Comparison of ENCODE assay signal across 1 cellular context in genomic region chr1:224880593-224881307, GRCh38.
TF ChIP-seq lines count a peak whose summit lies in the region.

No MANE protein-coding gene starts in this region.

TF ChIP-seq in HepG2, 621 proteins besides CTCF, POLR2A, EP300 and RAD21:
- peak; percentile 86 for TF ChIP-seq PRDM15 (CRISPR knock-in tag; IDR thresholded peaks at IDR 0.05)
- TF ChIP-seq NCOR1 (IDR thresholded peaks at IDR 0.05; ENCODE audit: borderline replicate concordance, low read length), result 0 out of 2 replicates have a peak, but pooled peaks have one; percentile 17
- TF ChIP-seq KLF6 (CRISPR knock-in tag; IDR thresholded peaks at IDR 0.05), result no peak
